23 cellular contexts compared by ENCODE assay signal in genomic region chr20:47534405-47534804, GRCh38. TPM values are rescaled to one million over a fixed set of nuclear protein-coding genes. Genes with fewer than 3 reads are reported as not detected.
DNase-seq lines count a peak whose midpoint lies in the region; ATAC-seq and TF ChIP-seq lines count a peak whose summit lies in the region.
"Had no signal": no experiment of that assay in that cellular context is flagged by ENCODE, and none has a peak within 500 bp of the region (broad histone marks: within the 10 kb centered on the region; RNA-seq: fewer than 3 reads in every experiment).

No MANE protein-coding gene starts in this region.

- H3K4me3 ChIP-seq in CD4-positive, CD25-positive, alpha-beta regulatory T cell (ENCODE audit: low read depth, low read length): no peak overlapping the region
- H3K4me3 ChIP-seq in OCI-LY1 (ENCODE audit: low read depth, low read length, poor library complexity, severe bottlenecking) (no peak overlapping the region), foreskin fibroblast (ENCODE audit: low read depth in 1 of 2, low read length in 2 of 2) (no peak overlapping the region)
- H3K4me3 ChIP-seq: breast epithelium, gastroesophageal sphincter, hepatocyte, SJSA1, upper lobe of right lung had no signal

- no peak for DNase-seq in activated CD8-positive, alpha-beta T cell treated with anti-CD3 and anti-CD28 coated beads for 36 hours
- DNase-seq in activated CD8-positive, alpha-beta T cell treated with anti-CD3 and anti-CD28 coated beads, Interleukin-2, amount 10 ng/mL, durations not matched to agents 7 days and 5 days: no peak
- DNase-seq in CD4-positive, CD25-positive, alpha-beta regulatory T cell: no peak
- DNase-seq in naive B cell (no peak), Right ventricle myocardium superior (no peak), foreskin fibroblast (no peak)
- DNase-seq: activated T-cell treated with anti-CD3 and anti-CD28 coated beads, Interleukin-2, amount 50 U/mL, for 4 hours; anterior cingulate cortex; CD4-positive, alpha-beta memory T cell; EL; IMR-90; kidney glomerular epithelial cell; NCI-H2107; stimulated activated CD4-positive, alpha-beta T cell treated with anti-CD3 and anti-CD28 coated beads, Interleukin-4, amount 100 ng/mL, for 24 hours; upper lobe of right lung had no signal

- H3K27me3 ChIP-seq in CD4-positive, CD25-positive, alpha-beta regulatory T cell (ENCODE audit: control insufficient read depth, insufficient read depth, low read length): no peaks in the 10 kb centered on the region
- H3K27me3 ChIP-seq in OCI-LY1 (ENCODE audit: insufficient read depth, low read length): no peaks in the 10 kb centered on the region
- H3K27me3 ChIP-seq: breast epithelium, gastroesophageal sphincter, hepatocyte, SJSA1, upper lobe of right lung had no signal

- H3K4me2 ChIP-seq in OCI-LY1 (ENCODE audit: low read length): peak overlapping the region; percentile 35; the same call in 1 of the 2 replicates
- H3K4me2 ChIP-seq: hepatocyte had no signal

- H3K36me3 Mint-ChIP-seq in activated CD8-positive, alpha-beta T cell treated with anti-CD3 and anti-CD28 coated beads for 36 hours (ENCODE audit: low read depth): peaks cover 39% of the 10 kb centered on the region
- H3K36me3 Mint-ChIP-seq in activated CD8-positive, alpha-beta T cell treated with anti-CD3 and anti-CD28 coated beads, Interleukin-2, amount 10 ng/mL, durations not matched to agents 7 days and 5 days (ENCODE audit: low read depth): peaks cover 25% of the 10 kb centered on the region
- peaks cover 17% of the 10 kb centered on the region for H3K36me3 Mint-ChIP-seq in CD4-positive, CD25-positive, alpha-beta regulatory T cell
- peaks cover 0 to 12% of the 10 kb centered on the region in 2 donors for H3K36me3 Mint-ChIP-seq in naive B cell

- H3F3A ChIP-seq in OCI-LY1 (ENCODE audit: insufficient read depth, low read length): no peaks in the 10 kb centered on the region

- no peaks in the 10 kb centered on the region for H3K9me3 Mint-ChIP-seq in activated CD8-positive, alpha-beta T cell treated with anti-CD3 and anti-CD28 coated beads for 36 hours
- H3K9me3 Mint-ChIP-seq in activated CD8-positive, alpha-beta T cell treated with anti-CD3 and anti-CD28 coated beads, Interleukin-2, amount 10 ng/mL, durations not matched to agents 7 days and 5 days (ENCODE audit: insufficient read depth): no peaks in the 10 kb centered on the region
- H3K9me3 Mint-ChIP-seq in CD4-positive, CD25-positive, alpha-beta regulatory T cell: no peaks in the 10 kb centered on the region
- H3K9me3 Mint-ChIP-seq in naive B cell: no peaks in the 10 kb centered on the region
- H3K9me3 Mint-ChIP-seq: activated T-cell treated with anti-CD3 and anti-CD28 coated beads, Interleukin-2, amount 50 U/mL, for 4 hours; CD4-positive, alpha-beta memory T cell; mesothelial cell of epicardium had no signal

- peak overlapping the region; percentile 66 for H3K27ac Mint-ChIP-seq in activated CD8-positive, alpha-beta T cell treated with anti-CD3 and anti-CD28 coated beads for 36 hours
- H3K27ac Mint-ChIP-seq in activated CD8-positive, alpha-beta T cell treated with anti-CD3 and anti-CD28 coated beads, Interleukin-2, amount 10 ng/mL, durations not matched to agents 7 days and 5 days: no peak overlapping the region
- peak overlapping the region in 2 of 3 donors; percentile 74 to 75 for H3K27ac Mint-ChIP-seq in CD4-positive, CD25-positive, alpha-beta regulatory T cell
- peak overlapping the region; percentile 34 to 93 (median 74) for H3K27ac Mint-ChIP-seq in naive B cell
- H3K27ac Mint-ChIP-seq: mesothelial cell of epicardium had no signal

- no peak overlapping the region for H2AFZ ChIP-seq in OCI-LY1 (ENCODE audit: low read length)
- H2AFZ ChIP-seq: hepatocyte had no signal

- H3K27me3 Mint-ChIP-seq in activated CD8-positive, alpha-beta T cell treated with anti-CD3 and anti-CD28 coated beads for 36 hours: no peaks in the 10 kb centered on the region
- H3K27me3 Mint-ChIP-seq in activated CD8-positive, alpha-beta T cell treated with anti-CD3 and anti-CD28 coated beads, Interleukin-2, amount 10 ng/mL, durations not matched to agents 7 days and 5 days (ENCODE audit: low read depth): no peaks in the 10 kb centered on the region
- H3K27me3 Mint-ChIP-seq in CD4-positive, CD25-positive, alpha-beta regulatory T cell: no peaks in the 10 kb centered on the region
- H3K27me3 Mint-ChIP-seq in naive B cell: no peaks in the 10 kb centered on the region
- H3K27me3 Mint-ChIP-seq: CD4-positive, alpha-beta memory T cell had no signal

- 0 out of 2 replicates have a peak, but pooled peaks cover 2% of the 10 kb centered on the region for H4K20me1 ChIP-seq in OCI-LY1 (ENCODE audit: insufficient read depth, low read length)

- H3K79me2 ChIP-seq in OCI-LY1 (ENCODE audit: insufficient read depth, low read length): peaks cover 100% of the 10 kb centered on the region

- CTCF ChIA-PET in activated CD8-positive, alpha-beta T cell treated with anti-CD3 and anti-CD28 coated beads for 36 hours (lab: Charles Lee): interaction anchor here (1.1 to 1.6 kb wide), 2 partner anchors 10 to 150 kb away, joined by 3 to 5 read pairs; no protein-coding TSS in a partner anchor
- CTCF ChIA-PET in activated CD8-positive, alpha-beta T cell treated with anti-CD3 and anti-CD28 coated beads, Interleukin-2, amount 10 ng/mL, durations not matched to agents 7 days and 5 days (lab: Charles Lee): no interaction called here

- H3K4me1 ChIP-seq in CD4-positive, CD25-positive, alpha-beta regulatory T cell (ENCODE audit: control insufficient read depth, insufficient read depth, low read length, poor library complexity, severe bottlenecking): peaks cover 8% of the 10 kb centered on the region
- peaks cover 98% of the 10 kb centered on the region for H3K4me1 ChIP-seq in OCI-LY1 (ENCODE audit: insufficient read depth, low read length, severe bottlenecking)
- H3K4me1 ChIP-seq: breast epithelium, SJSA1 had no signal

- H3K9ac ChIP-seq in OCI-LY1 (ENCODE audit: low read length): no peak overlapping the region; the same call in 1 of the 2 replicates

- no peak overlapping the region for H3K27ac ChIP-seq in CD4-positive, CD25-positive, alpha-beta regulatory T cell (ENCODE audit: insufficient read depth, low read length, poor library complexity, severe bottlenecking)
- peak overlapping the region; percentile 61 for H3K27ac ChIP-seq in OCI-LY1 (ENCODE audit: low read depth, low read length, poor library complexity, severe bottlenecking)
- H3K27ac ChIP-seq: breast epithelium, gastroesophageal sphincter, hepatocyte, SJSA1, upper lobe of right lung had no signal

- no peak for ATAC-seq in activated CD8-positive, alpha-beta T cell treated with anti-CD3 and anti-CD28 coated beads for 36 hours
- no peak for ATAC-seq in activated CD8-positive, alpha-beta T cell treated with anti-CD3 and anti-CD28 coated beads, Interleukin-2, amount 10 ng/mL, durations not matched to agents 7 days and 5 days
- ATAC-seq in CD4-positive, CD25-positive, alpha-beta regulatory T cell (ENCODE audit: low read depth in 2 of 2): no peak
- ATAC-seq in naive B cell (ENCODE audit: low read depth in 2 of 2): no peak
- no peak for ATAC-seq in Right ventricle myocardium superior (ENCODE audit: poor library complexity)
- ATAC-seq in GM18909 (IDR thresholded peaks at IDR 0.05; ENCODE audit: poor library complexity, unreplicated experiment): no peak
- ATAC-seq: activated CD4-positive, CD25-positive, alpha-beta regulatory T cell treated with anti-CD3 and anti-CD28 coated beads, Interleukin-2, amount 50 U/mL, for 24 hours; activated T-cell treated with anti-CD3 and anti-CD28 coated beads, Interleukin-2, amount 50 U/mL, for 4 hours; gastroesophageal sphincter; upper lobe of right lung had no signal

- TF ChIP-seq CTCF in activated CD8-positive, alpha-beta T cell treated with anti-CD3 and anti-CD28 coated beads for 36 hours (IDR thresholded peaks at IDR 0.05): no peak
- TF ChIP-seq CTCF in OCI-LY1 (IDR thresholded peaks at IDR 0.05; ENCODE audit: low read length) (no peak), foreskin fibroblast (IDR thresholded peaks at IDR 0.05; ENCODE audit: low read depth, low read length) (no peak)

- peaks cover 56% of the 10 kb centered on the region for H3K4me1 Mint-ChIP-seq in activated CD8-positive, alpha-beta T cell treated with anti-CD3 and anti-CD28 coated beads for 36 hours (ENCODE audit: low read depth)
- peaks cover 25% of the 10 kb centered on the region for H3K4me1 Mint-ChIP-seq in activated CD8-positive, alpha-beta T cell treated with anti-CD3 and anti-CD28 coated beads, Interleukin-2, amount 10 ng/mL, durations not matched to agents 7 days and 5 days (ENCODE audit: low read depth)
- H3K4me1 Mint-ChIP-seq in CD4-positive, CD25-positive, alpha-beta regulatory T cell: peaks cover 29 to 75% (median 51%) of the 10 kb centered on the region in 4 donors
- peaks cover 42 to 86% (median 70%) of the 10 kb centered on the region in 3 donors for H3K4me1 Mint-ChIP-seq in naive B cell

- intact Hi-C loops in activated CD8-positive, alpha-beta T cell treated with anti-CD3 and anti-CD28 coated beads for 36 hours (cut with micrococcal nuclease): no loop called here
- intact Hi-C loops in Right ventricle myocardium superior (cut with DNase I): no loop called here

- no peaks in the 10 kb centered on the region for H3K36me3 ChIP-seq in CD4-positive, CD25-positive, alpha-beta regulatory T cell (ENCODE audit: control insufficient read depth, insufficient read depth, low read length)
- H3K36me3 ChIP-seq in OCI-LY1 (ENCODE audit: insufficient read depth, low read length): peaks cover 70% of the 10 kb centered on the region
- H3K36me3 ChIP-seq: breast epithelium, gastroesophageal sphincter, SJSA1, upper lobe of right lung had no signal

- no peaks in the 10 kb centered on the region for H3K9me3 ChIP-seq in CD4-positive, CD25-positive, alpha-beta regulatory T cell (ENCODE audit: control insufficient read depth in 2 of 2, low read length in 2 of 2)
- no peaks in the 10 kb centered on the region for H3K9me3 ChIP-seq in OCI-LY1 (ENCODE audit: low read length)
- H3K9me3 ChIP-seq: breast epithelium, gastroesophageal sphincter, SJSA1, upper lobe of right lung had no signal

- H3K9me2 ChIP-seq in OCI-LY1 (ENCODE audit: low read depth, low read length): no peaks in the 10 kb centered on the region

- H3K4me3 Mint-ChIP-seq in activated CD8-positive, alpha-beta T cell treated with anti-CD3 and anti-CD28 coated beads for 36 hours: no peak overlapping the region
- no peak overlapping the region for H3K4me3 Mint-ChIP-seq in activated CD8-positive, alpha-beta T cell treated with anti-CD3 and anti-CD28 coated beads, Interleukin-2, amount 10 ng/mL, durations not matched to agents 7 days and 5 days
- peak overlapping the region in 1 of 4 donors; percentile 15 for H3K4me3 Mint-ChIP-seq in CD4-positive, CD25-positive, alpha-beta regulatory T cell
- peak overlapping the region in 2 of 8 donors; percentile 35 to 58 for H3K4me3 Mint-ChIP-seq in naive B cell
- H3K4me3 Mint-ChIP-seq: activated T-cell treated with anti-CD3 and anti-CD28 coated beads, Interleukin-2, amount 50 U/mL, for 4 hours; mesothelial cell of epicardium had no signal

- POLR2A ChIA-PET in activated CD8-positive, alpha-beta T cell treated with anti-CD3 and anti-CD28 coated beads for 36 hours (lab: Charles Lee): no interaction called here
- POLR2A ChIA-PET in activated CD8-positive, alpha-beta T cell treated with anti-CD3 and anti-CD28 coated beads, Interleukin-2, amount 10 ng/mL, durations not matched to agents 7 days and 5 days (lab: Charles Lee): no interaction called here

RNA-seq across cellular contexts. Expression of gene NCOA3, which starts 32.7 kb away (rescaled TPM):
- 10 to 100 TPM; 66.2 to 73.7 TPM for total RNA-seq in activated CD8-positive, alpha-beta T cell treated with anti-CD3 and anti-CD28 coated beads for 36 hours
- 10 to 100 TPM; 57.4 to 60.1 TPM for total RNA-seq in activated CD8-positive, alpha-beta T cell treated with anti-CD3 and anti-CD28 coated beads, Interleukin-2, amount 10 ng/mL, durations not matched to agents 7 days and 5 days
- total RNA-seq in CD4-positive, CD25-positive, alpha-beta regulatory T cell: 86.6 TPM
- polyA plus RNA-seq in CD4-positive, CD25-positive, alpha-beta regulatory T cell: 10 to 100 TPM; 21.4 to 32.3 (median 24.0) TPM
- polyA plus RNA-seq in naive B cell (ENCODE audit: low read depth in 6 of 6): 10 to 100 TPM; 22.7 to 70.9 (median 54.1) TPM
- 19.1 TPM for total RNA-seq in Right ventricle myocardium superior
